In genomic region chr7:103379270-103379975, GRCh38 we compare ENCODE assay signal across 24 cellular contexts. TPM values are rescaled to one million over a fixed set of nuclear protein-coding genes. Genes with fewer than 3 reads are reported as not detected.
DNase-seq lines count a peak whose midpoint lies in the region; ATAC-seq and TF ChIP-seq lines count a peak whose summit lies in the region.
"Had no signal": no experiment of that assay in that cellular context is flagged by ENCODE, and none has a peak within 500 bp of the region (broad histone marks: within the 10 kb centered on the region; RNA-seq: fewer than 3 reads in every experiment).

No MANE protein-coding gene starts in this region.

- H3K27ac Mint-ChIP-seq in dendritic cell treated with granulocyte-macrophage colony-stimulating factor and Interleukin-4, amounts not matched to agents 40 ng/mL and 50 ng/mL, for 4 days: peak overlapping the region; percentile 22
- H3K27ac Mint-ChIP-seq: activated CD8-positive, alpha-beta memory T cell treated with anti-CD3 and anti-CD28 coated beads, Interleukin-2, amount 10 ng/mL, durations not matched to agents 7 days and 5 days had no signal

- H3K36me3 Mint-ChIP-seq in dendritic cell treated with granulocyte-macrophage colony-stimulating factor and Interleukin-4, amounts not matched to agents 40 ng/mL and 50 ng/mL, for 4 days (ENCODE audit: low read depth): no peaks in the 10 kb centered on the region
- H3K36me3 Mint-ChIP-seq: activated CD8-positive, alpha-beta memory T cell treated with anti-CD3 and anti-CD28 coated beads, Interleukin-2, amount 10 ng/mL, durations not matched to agents 7 days and 5 days had no signal

- H3K9me3 Mint-ChIP-seq in dendritic cell treated with granulocyte-macrophage colony-stimulating factor and Interleukin-4, amounts not matched to agents 40 ng/mL and 50 ng/mL, for 4 days: no peaks in the 10 kb centered on the region

- H3K4me3 Mint-ChIP-seq in dendritic cell treated with granulocyte-macrophage colony-stimulating factor and Interleukin-4, amounts not matched to agents 40 ng/mL and 50 ng/mL, for 4 days: no peak overlapping the region
- H3K4me3 Mint-ChIP-seq: activated CD8-positive, alpha-beta memory T cell treated with anti-CD3 and anti-CD28 coated beads, Interleukin-2, amount 10 ng/mL, durations not matched to agents 7 days and 5 days had no signal

- ATAC-seq in GM18870 (IDR thresholded peaks at IDR 0.05; ENCODE audit: unreplicated experiment) (no peak), foreskin keratinocyte (no peak), HG02759 (IDR thresholded peaks at IDR 0.05; ENCODE audit: unreplicated experiment) (no peak)
- ATAC-seq: activated CD8-positive, alpha-beta memory T cell treated with anti-CD3 and anti-CD28 coated beads, Interleukin-2, amount 10 ng/mL, durations not matched to agents 7 days and 5 days; stimulated activated naive CD8-positive, alpha-beta T cell treated with anti-CD3 and anti-CD28 coated beads, Interleukin-15, Interleukin-2, amounts not matched to agents 100 U/mL and 50 U/mL, for 24 hours had no signal

- H3F3A ChIP-seq in PC-9 (ENCODE audit: insufficient read depth, low read depth): peaks cover 9% of the 10 kb centered on the region; the same call in 1 of the 2 replicates

- peak overlapping the region; percentile 55 for H2AFZ ChIP-seq in ACC112 (ENCODE audit: low read length, unreplicated experiment)
- peak overlapping the region; percentile 18; the same call in 1 of the 2 replicates for H2AFZ ChIP-seq in PC-9

- H3K4me3 ChIP-seq in ACC112 (ENCODE audit: low read depth, low read length): peak overlapping the region; percentile 46
- H3K4me3 ChIP-seq in PC-9: no peak overlapping the region
- H3K4me3 ChIP-seq: BLaER1 treated with 17β-estradiol and CSF1 and Interleukin-3, amounts not matched to agents 10 nM and 100 nM; left ventricle myocardium inferior had no signal

- H3K27me3 ChIP-seq in ACC112 (ENCODE audit: insufficient read depth, low read length) (no peaks in the 10 kb centered on the region), PC-9 (ENCODE audit: insufficient read depth, low read depth) (no peaks in the 10 kb centered on the region), foreskin keratinocyte (peaks cover 3% of the 10 kb centered on the region)
- H3K27me3 ChIP-seq: BLaER1 treated with 17β-estradiol and CSF1 and Interleukin-3, amounts not matched to agents 10 nM and 100 nM had no signal

- intact Hi-C loops in PC-9 (cut with micrococcal nuclease; ENCODE audit: unreplicated experiment): no loop called here
- intact Hi-C loops in dendritic cell treated with granulocyte-macrophage colony-stimulating factor and Interleukin-4, amounts not matched to agents 40 ng/mL and 50 ng/mL, for 4 days (cut with micrococcal nuclease): no loop called here

- no peak overlapping the region for H3K4me2 ChIP-seq in PC-9

- TF ChIP-seq CTCF in PC-9 (conservative IDR thresholded peaks at IDR 0.05): no peak
- no peak for TF ChIP-seq CTCF in RWPE1 (conservative IDR thresholded peaks at IDR 0.05; ENCODE audit: low read depth)
- no peak for TF ChIP-seq CTCF in foreskin keratinocyte (conservative IDR thresholded peaks at IDR 0.05)

- H3K27me3 Mint-ChIP-seq in dendritic cell treated with granulocyte-macrophage colony-stimulating factor and Interleukin-4, amounts not matched to agents 40 ng/mL and 50 ng/mL, for 4 days: no peaks in the 10 kb centered on the region

- H3K4me1 ChIP-seq in ACC112 (ENCODE audit: control insufficient read depth, insufficient read depth, low read length, unreplicated experiment) (peaks cover 6% of the 10 kb centered on the region), PC-9 (replicated peaks; ENCODE audit: insufficient read depth) (no peaks in the 10 kb centered on the region), foreskin keratinocyte (no peaks in the 10 kb centered on the region)
- H3K4me1 ChIP-seq: Caco-2, left ventricle myocardium inferior had no signal

- H3K27ac ChIP-seq in ACC112 (ENCODE audit: low read depth, low read length): no peak overlapping the region
- H3K27ac ChIP-seq in PC-9: no peak overlapping the region
- no peak overlapping the region for H3K27ac ChIP-seq in RWPE1
- no peak overlapping the region for H3K27ac ChIP-seq in foreskin keratinocyte
- H3K27ac ChIP-seq: BLaER1 treated with 17β-estradiol and CSF1 and Interleukin-3, amounts not matched to agents 10 nM and 100 nM; dorsolateral prefrontal cortex; left ventricle myocardium inferior had no signal

- H3K36me3 ChIP-seq in ACC112 (ENCODE audit: insufficient read depth, low read length) (no peaks in the 10 kb centered on the region), PC-9 (ENCODE audit: low read depth) (no peaks in the 10 kb centered on the region)
- H3K36me3 ChIP-seq: BLaER1 treated with 17β-estradiol and CSF1 and Interleukin-3, amounts not matched to agents 10 nM and 100 nM; left ventricle myocardium inferior had no signal

- H3K9me2 ChIP-seq in PC-9 (ENCODE audit: insufficient read depth): no peaks in the 10 kb centered on the region

- no TSS peak for BruUV-seq in PC-9 (replicated peaks; lab: Mats Ljungman, UMichigan)

- H3K79me2 ChIP-seq in ACC112 (ENCODE audit: control insufficient read depth, insufficient read depth, low read length, unreplicated experiment) (no peaks in the 10 kb centered on the region), PC-9 (ENCODE audit: low read depth) (no peaks in the 10 kb centered on the region)

- CTCF ChIA-PET in PC-9 (lab: Charles Lee): no interaction called here
- CTCF ChIA-PET in RWPE1 (lab: Yijun Ruan, JAX): interaction anchor here (0.6 kb wide), 1 partner anchor 889 kb away, joined by 3 read pairs; no protein-coding TSS in a partner anchor

- in situ Hi-C loops in KBM-7 (cut with MboI; ENCODE audit: low pct_unique_long_range_greater_than_20kb, low sequenced_read_pairs): no loop called here

- H3K4me1 Mint-ChIP-seq in dendritic cell treated with granulocyte-macrophage colony-stimulating factor and Interleukin-4, amounts not matched to agents 40 ng/mL and 50 ng/mL, for 4 days (ENCODE audit: low read depth): peaks cover 5% of the 10 kb centered on the region
- H3K4me1 Mint-ChIP-seq: activated CD8-positive, alpha-beta memory T cell treated with anti-CD3 and anti-CD28 coated beads, Interleukin-2, amount 10 ng/mL, durations not matched to agents 7 days and 5 days had no signal

- DNase-seq in KBM-7 (peak; percentile 19), PC-9 (no peak), RWPE1 (ENCODE audit: low spot score) (no peak), foreskin keratinocyte (no peak)
- DNase-seq: activated CD4-positive, CD25-positive, alpha-beta regulatory T cell; activated CD8-positive, alpha-beta memory T cell treated with anti-CD3 and anti-CD28 coated beads, Interleukin-2, amount 10 ng/mL, durations not matched to agents 7 days and 5 days; activated T-cell treated with anti-CD3 and anti-CD28 coated beads, Interleukin-2, amount 50 U/mL, for 48 hours; Caco-2; cerebellar nuclear complex; dorsolateral prefrontal cortex; GDM1; left ventricle myocardium inferior; NCI-H1048; NCI-H1694 treated with DMSO at 0.1 percent for 48 hours; NCI-H524 treated with DMSO at 0.1 percent for 48 hours; occipital lobe; RPMI8226; stimulated activated naive CD8-positive, alpha-beta T cell treated with anti-CD3 and anti-CD28 coated beads, Interleukin-15, Interleukin-2, amounts not matched to agents 100 U/mL and 50 U/mL, for 24 hours; T-helper 9 cell had no signal

- POLR2A ChIA-PET in PC-9 (lab: Charles Lee; ENCODE audit: unreplicated experiment) (no interaction called here), RWPE1 (lab: Yijun Ruan, JAX; ENCODE audit: low non-redundant PET) (no interaction called here)

- no peaks in the 10 kb centered on the region; the same call in 1 of the 2 replicates for H3K9me3 ChIP-seq in PC-9 (ENCODE audit: insufficient read depth, low read depth)
- H3K9me3 ChIP-seq: BLaER1 treated with 17β-estradiol and CSF1 and Interleukin-3, amounts not matched to agents 10 nM and 100 nM; Caco-2; left ventricle myocardium inferior had no signal

- no peaks in the 10 kb centered on the region for H4K20me1 ChIP-seq in PC-9 (ENCODE audit: insufficient read depth)
- H4K20me1 ChIP-seq: BLaER1 treated with 17β-estradiol and CSF1 and Interleukin-3, amounts not matched to agents 10 nM and 100 nM had no signal

RNA-seq across cellular contexts. Expression of gene PSMC2, which starts 32.0 kb away (rescaled TPM):
- total RNA-seq in PC-9 (2021) (138 and 196 TPM in 2 replicates), foreskin keratinocyte (166 and 168 TPM in 2 replicates)
- polyA plus RNA-seq in foreskin keratinocyte: 121 and 131 TPM in 2 replicates

RNA-seq across cellular contexts. Expression of gene DNAJC2, which starts 34.9 kb away (rescaled TPM):
- total RNA-seq in PC-9 (2021): 37.8 and 42.2 TPM in 2 replicates
- 27.7 and 32.2 TPM in 2 replicates for total RNA-seq in foreskin keratinocyte
- polyA plus RNA-seq in foreskin keratinocyte: 17.2 and 22.0 TPM in 2 replicates
